ENCODE assay signal across 21 cellular contexts in the genomic region with DNA sequence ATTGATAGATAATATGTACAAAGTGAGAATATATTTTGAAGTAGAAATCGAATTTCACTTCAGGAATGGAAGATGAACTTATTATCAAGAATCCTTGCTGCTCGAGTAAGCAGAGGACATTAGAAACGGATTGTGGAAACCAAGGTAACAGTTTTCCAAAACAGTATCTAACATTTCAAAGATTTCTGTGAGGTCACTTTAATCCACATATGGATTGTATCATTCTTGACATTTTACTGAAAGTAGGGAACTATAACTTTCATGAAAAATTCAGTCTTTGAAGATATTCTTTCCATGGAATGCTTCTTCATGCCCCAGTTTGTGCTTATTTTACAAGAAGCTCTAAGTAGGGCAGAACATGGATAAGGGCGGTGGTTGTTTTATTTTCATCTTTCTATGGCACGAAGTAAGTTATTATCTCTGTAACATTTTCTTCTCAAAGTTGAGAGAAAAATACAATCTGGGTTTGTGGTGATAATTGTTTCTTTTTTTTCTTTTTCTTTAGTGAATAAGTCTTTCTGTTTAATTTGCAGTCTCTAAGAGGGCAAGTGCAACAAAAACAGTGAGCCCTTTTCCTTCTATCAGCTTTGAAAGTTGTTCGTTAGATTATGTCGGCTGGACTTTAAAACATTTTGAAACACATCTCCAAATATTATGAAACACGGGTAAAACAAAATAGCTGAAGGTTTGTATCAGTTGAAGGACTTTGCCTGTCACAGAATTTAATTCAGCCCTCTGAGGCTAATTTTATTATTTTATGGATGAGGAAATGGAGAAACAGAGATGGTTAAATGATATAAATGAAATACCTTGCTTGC.
"Had no signal": no experiment of that assay in that cellular context is flagged by ENCODE, and none has a peak within 500 bp of the region (broad histone marks: within the 10 kb centered on the region; RNA-seq: fewer than 3 reads in every experiment).

No MANE protein-coding gene starts in this region.

- DNase-seq: activated CD4-positive, alpha-beta T cell treated with anti-CD3 and anti-CD28 coated beads, Interleukin-2, amount 10 ng/mL, durations not matched to agents 7 days and 5 days; activated CD4-positive, CD25-positive, alpha-beta regulatory T cell treated with anti-CD3 and anti-CD28 coated beads, Interleukin-2, amount 50 U/mL, for 72 hours; activated CD8-positive, alpha-beta T cell treated with anti-CD3 and anti-CD28 coated beads, Interleukin-2, amount 10 ng/mL, durations not matched to agents 7 days and 5 days; activated naive CD4-positive, alpha-beta T cell; endodermal cell; immature natural killer cell; left ventricle myocardium superior; pancreas; small intestine; stimulated activated CD4-positive, alpha-beta T cell treated with anti-CD3 and anti-CD28 coated beads, Interleukin-2, amount 100 ng/mL, for 24 hours; stimulated activated naive CD8-positive, alpha-beta T cell treated with anti-CD3 and anti-CD28 coated beads, Interleukin-15, amount 100 ng/mL, for 72 hours; T-helper 1 cell; WERI-Rb-1 had no signal

- ATAC-seq: activated CD8-positive, alpha-beta T cell treated with anti-CD3 and anti-CD28 coated beads, Interleukin-2, amount 10 ng/mL, durations not matched to agents 7 days and 5 days; left ventricle myocardium superior; pancreas; sciatic nerve; stimulated activated effector memory CD8-positive, alpha-beta T cell treated with anti-CD3 and anti-CD28 coated beads, Interleukin-12 subunit alpha, Interleukin-12 subunit beta, amount 100 ng/mL, for 72 hours; stimulated activated naive CD8-positive, alpha-beta T cell treated with anti-CD3 and anti-CD28 coated beads, Interleukin-15, amount 100 ng/mL, for 72 hours had no signal

- H3K27me3 ChIP-seq: neutrophil, pancreas, tibial nerve had no signal

- H3K36me3 ChIP-seq: neutrophil, pancreas, tibial nerve, WERI-Rb-1 had no signal

- H3K4me1 ChIP-seq: pancreas, tibial nerve had no signal

- FAIRE-seq: astrocyte, colon, pancreas, small intestine, TTC549 had no signal

- H3K4me3 ChIP-seq: pancreas, tibial nerve had no signal

- H3K27ac ChIP-seq: epithelial cell of prostate, neutrophil, pancreas, tibial nerve, WERI-Rb-1 had no signal

- H3K9me3 ChIP-seq: neutrophil, pancreas had no signal
